In the genomic region with DNA sequence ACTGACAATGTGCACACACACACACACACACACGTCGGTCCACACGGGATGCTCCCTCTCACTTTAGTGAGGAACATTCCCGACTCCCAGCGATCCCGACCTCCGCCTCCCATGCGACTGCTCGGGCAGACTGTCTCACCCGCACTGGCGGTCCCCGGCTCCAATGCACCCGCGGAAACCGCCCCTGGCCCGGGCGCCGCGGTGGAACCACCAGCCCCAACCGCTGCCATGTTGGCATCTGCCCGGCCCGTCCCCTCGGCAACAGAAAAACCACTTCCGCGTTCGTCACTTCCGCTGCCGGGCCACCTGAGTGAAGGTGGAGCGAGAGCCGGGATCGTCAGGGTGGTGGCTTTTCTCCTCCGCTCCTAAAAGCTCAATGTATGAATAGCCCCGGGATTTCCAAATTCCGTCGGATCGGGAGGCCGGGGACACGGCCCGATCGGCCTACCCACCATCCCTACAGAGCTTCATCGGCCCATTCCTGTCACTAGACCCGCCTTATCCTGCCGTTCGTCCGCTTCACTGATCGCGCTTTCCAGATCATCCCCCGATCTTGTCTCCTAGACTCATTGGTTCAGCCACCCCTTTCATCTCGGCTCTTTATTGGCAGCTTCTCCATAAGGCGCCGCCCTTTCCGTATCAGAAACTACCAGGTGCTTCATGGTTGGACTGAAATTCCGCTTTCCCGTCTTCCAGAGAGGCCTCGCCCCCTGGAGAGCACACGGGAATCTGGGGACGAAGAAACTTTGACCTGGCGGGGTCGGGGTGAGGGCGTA, we compare ENCODE assay signal across 8 cellular contexts. TPM values are rescaled to one million over a fixed set of nuclear protein-coding genes. Genes with fewer than 3 reads are reported as not detected.
A peak's percentile ranks its signal among the peaks of the same experiment; 100 is the strongest.
DNase-seq lines count a peak whose midpoint lies in the region; ATAC-seq and TF ChIP-seq lines count a peak whose summit lies in the region.

A gene (minus strand): TSS at position 240 of the 776 bp plus-strand sequence. CDS start 10 bp downstream, at position 230.

- DNase-seq in Caki2 (ENCODE audit: low read depth) (peak; percentile 83), KBM-7 (peak; percentile 92), PC-9 (peak; percentile 66 to 77), activated T-cell treated with anti-CD3 and anti-CD28 coated beads for 48 hours (ENCODE audit: low read depth) (peak; percentile 80), epithelial cell of proximal tubule (ENCODE audit: low read depth) (no peak), mucosa of gallbladder (ENCODE audit: low spot score) (peak; percentile 80)
- DNase-seq in stimulated activated CD8-positive, alpha-beta memory T cell treated with anti-CD3 and anti-CD28 coated beads, Interleukin-4, amount 100 ng/mL, for 24 hours (ENCODE audit: low read depth), result peak; percentile 76

- H3F3A ChIP-seq in PC-9 (ENCODE audit: insufficient read depth, low read depth), result no peaks in the 10 kb centered on the region

- peak within 1 kb of the TSS; percentile 68 for H3K27ac ChIP-seq in PC-9

- no peaks in the 10 kb centered on the region for H4K20me1 ChIP-seq in PC-9 (ENCODE audit: insufficient read depth)

- TSS peak; percentile 13 for BruUV-seq in PC-9 (replicated peaks; lab: Mats Ljungman, UMichigan)

- H3K9me2 ChIP-seq in PC-9 (ENCODE audit: insufficient read depth), result no peaks in the 10 kb centered on the region

- H3K27me3 ChIP-seq in PC-9 (ENCODE audit: insufficient read depth, low read depth), result no peaks in the 10 kb centered on the region

- H3K4me1 ChIP-seq in PC-9 (replicated peaks; ENCODE audit: insufficient read depth), result no peaks in the 10 kb centered on the region

- peak within 1 kb of the TSS; percentile 64 for H2AFZ ChIP-seq in PC-9

- peak; percentile 68 for ATAC-seq in GM21528 (IDR thresholded peaks at IDR 0.05; ENCODE audit: low FRiP score, unreplicated experiment)

- peaks cover 13% of the 10 kb centered on the region for H3K79me2 ChIP-seq in PC-9 (ENCODE audit: low read depth)

- no peaks in the 10 kb centered on the region for H3K9me3 ChIP-seq in PC-9 (ENCODE audit: insufficient read depth, low read depth)

- CTCF ChIA-PET in PC-9 (lab: Charles Lee), result interaction anchor here (0.5 to 0.6 kb wide), 2 partner anchors 47 to 91 kb away, joined by 5 to 16 read pairs; a partner anchor contains a TSS

- H3K4me3 ChIP-seq in PC-9, result peak within 1 kb of the TSS; percentile 62
- peak within 1 kb of the TSS; percentile 78 for H3K4me3 ChIP-seq in epithelial cell of proximal tubule (ENCODE audit: low read depth, low read length)

- no peak for TF ChIP-seq CTCF in PC-9 (conservative IDR thresholded peaks at IDR 0.05)
- TF ChIP-seq CTCF in epithelial cell of proximal tubule (conservative IDR thresholded peaks at IDR 0.05; ENCODE audit: low read depth, low read length), result no peak

- intact Hi-C loops in PC-9 (cut with micrococcal nuclease; ENCODE audit: unreplicated experiment), result no loop called here

- POLR2A ChIA-PET in PC-9 (lab: Charles Lee; ENCODE audit: unreplicated experiment), result interaction anchor here (0.5 to 1.0 kb wide), 3 partner anchors 110 to 176 kb away, joined by 3 to 8 read pairs (median 3); a partner anchor contains a TSS

- H3K36me3 ChIP-seq in PC-9 (ENCODE audit: low read depth), result no peaks in the 10 kb centered on the region

- in situ Hi-C loops in Caki2 (cut with HindIII; ENCODE audit: low pct_unique_long_range_greater_than_20kb, low sequenced_read_pairs), result no loop called here
- in situ Hi-C loops in KBM-7 (cut with MboI; ENCODE audit: low pct_unique_long_range_greater_than_20kb, low sequenced_read_pairs), result no loop called here

- peak within 1 kb of the TSS; percentile 72 for H3K4me2 ChIP-seq in PC-9

RNA-seq across cellular contexts. Expression of the gene that starts here (rescaled TPM):
- 13.8 and 33.1 TPM in 2 replicates for total RNA-seq in Caki2 (2014; rRNA removed; shearing (Covaris generic); ENCODE audit: low replicate concordance)
- total RNA-seq in PC-9 (2021) (24.1 and 29.6 TPM in 2 replicates), epithelial cell of proximal tubule (20.5 and 22.0 TPM in 2 replicates), mucosa of gallbladder (50.4 TPM)
